In the genomic region with DNA sequence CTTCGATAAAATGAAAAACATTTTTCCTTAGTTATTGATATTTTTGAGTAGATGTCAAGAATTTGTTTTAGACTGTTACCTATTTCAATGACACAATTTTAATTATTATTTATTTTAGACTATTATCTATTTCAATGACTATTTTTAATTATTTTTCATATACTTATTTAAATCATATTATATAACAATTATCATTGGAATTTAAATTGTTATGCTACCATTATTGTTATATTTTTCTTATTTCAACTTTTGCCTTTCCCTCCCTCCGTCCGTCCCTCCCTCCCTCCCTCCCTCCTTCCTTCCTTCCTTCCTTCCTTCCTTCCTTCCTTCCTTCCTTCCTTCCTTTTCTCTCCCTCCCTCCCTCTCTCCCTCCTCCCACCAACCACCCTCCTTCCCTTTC, we compare ENCODE assay signal across 20 cellular contexts.
DNase-seq lines count a peak whose midpoint lies in the region; ATAC-seq, FAIRE-seq and TF ChIP-seq lines count a peak whose summit lies in the region.
"Had no signal": no experiment of that assay in that cellular context is flagged by ENCODE, and none has a peak within 500 bp of the region (broad histone marks: within the 10 kb centered on the region; RNA-seq: fewer than 3 reads in every experiment).

No MANE protein-coding gene starts in this region.

- ATAC-seq in WTC11 = no peak

- no peaks in the 10 kb centered on the region for H3K36me3 Mint-ChIP-seq in WTC11
- H3K36me3 Mint-ChIP-seq: CD4-positive, alpha-beta memory T cell had no signal

- TF ChIP-seq CTCF in WTC11 (IDR thresholded peaks at IDR 0.05) = no peak
- TF ChIP-seq CTCF in kidney (IDR thresholded peaks at IDR 0.05; ENCODE audit: borderline replicate concordance, extremely low read depth, insufficient read depth) = no peak

- H3K27ac Mint-ChIP-seq in WTC11 = no peak overlapping the region
- H3K27ac Mint-ChIP-seq: CD4-positive, alpha-beta memory T cell; HFFc6 had no signal

- no peaks in the 10 kb centered on the region for H3K9me3 ChIP-seq in kidney (ENCODE audit: control insufficient read depth in 1 of 2, low read length in 2 of 2)
- H3K9me3 ChIP-seq: BE2C, HAP-1 had no signal

- CTCF ChIA-PET in WTC11 (lab: Charles Lee) = no interaction called here

- no peak overlapping the region for H3K27ac ChIP-seq in kidney (ENCODE audit: low read depth in 2 of 2, low read length in 2 of 2)
- H3K27ac ChIP-seq: BLaER1 treated with 17β-estradiol and CSF1 and Interleukin-3, amounts not matched to agents 10 nM and 100 nM had no signal

- DNase-seq in WTC11 (ENCODE audit: low spot score) (no peak), kidney (no peak), putamen (ENCODE audit: low spot score) (no peak), A172 (ENCODE audit: low spot score) (no peak), NCI-H1105 treated with DMSO at 0.1 percent for 48 hours (lab: John Stamatoyannopoulos, UW) (no peak)
- DNase-seq: ACHN; AML-193; BE2C; Calu3; CD4-positive, alpha-beta memory T cell; COR-L47; DMS53; DMS79 treated with DMSO at 0.1 percent for 48 hours; GOT3; HFFc6 had no signal

- H3K4me3 Mint-ChIP-seq in WTC11 = no peak overlapping the region
- H3K4me3 Mint-ChIP-seq: CD4-positive, alpha-beta memory T cell; HFFc6 had no signal

- no peaks in the 10 kb centered on the region for H3K27me3 Mint-ChIP-seq in WTC11 (ENCODE audit: low read depth)
- H3K27me3 Mint-ChIP-seq: CD4-positive, alpha-beta memory T cell had no signal

- H3K36me3 ChIP-seq in kidney (ENCODE audit: control insufficient read depth in 1 of 2, insufficient read depth in 2 of 2, low read length in 2 of 2) = no peaks in the 10 kb centered on the region
- H3K36me3 ChIP-seq: BE2C; BLaER1 treated with 17β-estradiol and CSF1 and Interleukin-3, amounts not matched to agents 10 nM and 100 nM; HAP-1 had no signal

- POLR2A ChIA-PET in WTC11 (lab: Charles Lee) = no interaction called here

- intact Hi-C loops in kidney (cut with DNase I) = no loop called here

- H3K4me3 ChIP-seq in kidney (ENCODE audit: low read length in 2 of 2) = no peak overlapping the region
- H3K4me3 ChIP-seq: BLaER1 treated with 17β-estradiol and CSF1 and Interleukin-3, amounts not matched to agents 10 nM and 100 nM; HAP-1 had no signal

- FAIRE-seq in G401.6 (lab: Jason Lieb, UNC) = peak; percentile 28
- peak; percentile 35 for FAIRE-seq in kidney (lab: Jason Lieb, UNC)
- FAIRE-seq: GM12892, H54 had no signal

- no peak overlapping the region for H3K9ac ChIP-seq in kidney (ENCODE audit: low read length in 2 of 2)
- H3K9ac ChIP-seq: BLaER1 treated with 17β-estradiol and CSF1 and Interleukin-3, amounts not matched to agents 10 nM and 100 nM had no signal

- H3K4me1 Mint-ChIP-seq in WTC11 = no peaks in the 10 kb centered on the region
- H3K4me1 Mint-ChIP-seq: CD4-positive, alpha-beta memory T cell had no signal

- H3K4me1 ChIP-seq in kidney (ENCODE audit: control insufficient read depth in 1 of 2, insufficient read depth in 1 of 2, low read depth in 1 of 2, low read length in 2 of 2) = no peaks in the 10 kb centered on the region
- H3K4me1 ChIP-seq: BE2C; BLaER1 treated with 17β-estradiol and CSF1 and Interleukin-3, amounts not matched to agents 10 nM and 100 nM; HAP-1 had no signal

- peaks cover 10% of the 10 kb centered on the region; the same call in 1 of the 2 replicates for H3K9me3 Mint-ChIP-seq in WTC11

TF ChIP-seq in WTC11, 78 proteins besides CTCF, POLR2A, EP300 and RAD21:
- TF ChIP-seq HMGA2 (CRISPR knock-in tag; IDR thresholded peaks at IDR 0.05) (peak; percentile 23; the same call in 1 of the 2 replicates), OVOL2 (CRISPR knock-in tag; IDR thresholded peaks at IDR 0.05; ENCODE audit: borderline replicate concordance) (no peak)
TF ChIP-seq in WTC11: peak in this region for 1.
